16 cellular contexts compared by ENCODE assay signal in the genomic region with DNA sequence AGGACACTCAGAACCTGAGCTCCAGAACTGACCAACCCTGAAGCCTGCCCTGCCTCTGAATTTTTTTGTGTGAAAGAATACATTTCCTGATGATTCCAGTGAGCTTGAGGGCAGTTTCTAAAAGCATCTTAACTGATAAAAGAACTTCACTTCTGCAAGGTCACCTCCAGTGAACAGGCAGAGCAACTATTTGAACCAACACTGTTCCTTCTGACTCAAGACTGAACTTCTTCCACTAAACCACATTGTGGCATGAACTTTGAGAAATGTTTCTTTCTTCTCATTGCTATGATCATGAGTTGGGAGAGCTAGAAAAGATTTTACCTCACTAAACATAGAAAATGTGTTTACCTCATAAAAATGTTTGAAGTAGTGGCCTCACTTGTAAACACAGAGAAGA.
DNase-seq lines count a peak whose midpoint lies in the region; ATAC-seq, FAIRE-seq and TF ChIP-seq lines count a peak whose summit lies in the region.
"Had no signal": no experiment of that assay in that cellular context is flagged by ENCODE, and none has a peak within 500 bp of the region (broad histone marks: within the 10 kb centered on the region; RNA-seq: fewer than 3 reads in every experiment).

No MANE protein-coding gene starts in this region.

- H3K36me3 ChIP-seq in suprapubic skin (no peaks in the 10 kb centered on the region), small intestine (ENCODE audit: control insufficient read depth in 2 of 2, insufficient read depth in 2 of 2, low read length in 2 of 2) (no peaks in the 10 kb centered on the region)
- H3K36me3 ChIP-seq: BLaER1 treated with 17β-estradiol and CSF1 and Interleukin-3, amounts not matched to agents 10 nM and 100 nM; transverse colon had no signal

- H3K4me3 ChIP-seq in suprapubic skin: no peak overlapping the region
- no peak overlapping the region for H3K4me3 ChIP-seq in small intestine (ENCODE audit: low read depth in 1 of 2, low read length in 2 of 2)
- H3K4me3 ChIP-seq: BLaER1 treated with 17β-estradiol and CSF1 and Interleukin-3, amounts not matched to agents 10 nM and 100 nM; GM23338; transverse colon had no signal

- no peak for FAIRE-seq in small intestine (lab: Jason Lieb, UNC)

- ATAC-seq in GM19035 (IDR thresholded peaks at IDR 0.05; ENCODE audit: unreplicated experiment): peak; percentile 64
- peak; percentile 72 for ATAC-seq in HG02981 (IDR thresholded peaks at IDR 0.05; ENCODE audit: unreplicated experiment)
- no peak for ATAC-seq in HG03280 (IDR thresholded peaks at IDR 0.05; ENCODE audit: unreplicated experiment)
- ATAC-seq: GM23338, right cardiac atrium, WTC11 had no signal

- TF ChIP-seq POLR2A in suprapubic skin (IDR thresholded peaks at IDR 0.05): no peak

- H3K9me3 ChIP-seq in suprapubic skin (no peaks in the 10 kb centered on the region), small intestine (ENCODE audit: control insufficient read depth, low read depth) (no peaks in the 10 kb centered on the region)
- H3K9me3 ChIP-seq: BLaER1 treated with 17β-estradiol and CSF1 and Interleukin-3, amounts not matched to agents 10 nM and 100 nM; transverse colon had no signal

- no peak for TF ChIP-seq EP300 in suprapubic skin (IDR thresholded peaks at IDR 0.05)

- H3K27me3 ChIP-seq in suprapubic skin (no peaks in the 10 kb centered on the region), small intestine (ENCODE audit: control insufficient read depth in 2 of 2, insufficient read depth in 2 of 2, low read length in 2 of 2) (no peaks in the 10 kb centered on the region)
- H3K27me3 ChIP-seq: BLaER1 treated with 17β-estradiol and CSF1 and Interleukin-3, amounts not matched to agents 10 nM and 100 nM; transverse colon had no signal

- no peaks in the 10 kb centered on the region for H3K4me1 ChIP-seq in suprapubic skin
- peaks cover 0 to 2% of the 10 kb centered on the region in 2 donors for H3K4me1 ChIP-seq in small intestine (ENCODE audit: control insufficient read depth in 2 of 2, insufficient read depth in 1 of 2, low read depth in 1 of 2, low read length in 1 of 2)

- DNase-seq in EH (ENCODE audit: low read depth): peak; percentile 24
- DNase-seq in amniotic epithelial cell (ENCODE audit: low read depth): peak; percentile 76
- DNase-seq in suprapubic skin (ENCODE audit: low spot score in 2 of 2): no peak
- no peak for DNase-seq in NCI-H2196 (lab: John Stamatoyannopoulos, UW; ENCODE audit: unreplicated experiment)
- no peak for DNase-seq in small intestine
- DNase-seq: NCI-H446 treated with DMSO at 0.1 percent for 48 hours, right cardiac atrium, SHP77 treated with DMSO at 0.1 percent for 48 hours, transverse colon had no signal

- H3K27ac ChIP-seq in suprapubic skin: no peak overlapping the region
- H3K27ac ChIP-seq in small intestine (ENCODE audit: low read depth in 1 of 2, low read length in 1 of 2): no peak overlapping the region
- H3K27ac ChIP-seq: BLaER1 treated with 17β-estradiol and CSF1 and Interleukin-3, amounts not matched to agents 10 nM and 100 nM; HL-60; transverse colon had no signal

- no peak for TF ChIP-seq CTCF in suprapubic skin (IDR thresholded peaks at IDR 0.05)

Comparison
In these comparisons a context has a peak if more than half of its experiments do, and no peak if none do; other contexts are left out.
1. DNase-seq: peak in EH (single experiment) and amniotic epithelial cell (single experiment); none in suprapubic skin (0 of 2), NCI-H2196 (single experiment) and small intestine (single experiment).